ENCODE assay signal across 32 cellular contexts in genomic region chr19:29013325-29013724, GRCh38.
"Had no signal": no experiment of that assay in that cellular context is flagged by ENCODE, and none has a peak within 500 bp of the region (broad histone marks: within the 10 kb centered on the region; RNA-seq: fewer than 3 reads in every experiment).

No MANE protein-coding gene starts in this region.

- H3K4me3 Mint-ChIP-seq: activated CD4-positive, alpha-beta T cell treated with anti-CD3 and anti-CD28 coated beads for 36 hours; activated CD8-positive, alpha-beta memory T cell treated with anti-CD3 and anti-CD28 coated beads, Interleukin-2, amount 10 ng/mL, durations not matched to agents 7 days and 5 days; activated CD8-positive, alpha-beta T cell treated with anti-CD3 and anti-CD28 coated beads, Interleukin-2, amount 10 ng/mL, durations not matched to agents 7 days and 5 days; activated naive CD8-positive, alpha-beta T cell; activated T-cell treated with anti-CD3 and anti-CD28 coated beads, Interleukin-2, amount 50 U/mL, for 72 hours; effector memory CD8-positive, alpha-beta T cell; natural killer cell treated with Interleukin-12 subunit alpha and Interleukin-12 subunit beta and Interleukin-15 and Interleukin-18, amount 100 ng/mL, for 72 hours; stimulated activated memory B cell treated with anti-CD40 and anti-IgM and Interleukin-4, amounts not matched to agents 10 μg/mL and 1 μg/mL and 100 μg/mL, for 72 hours; stimulated activated naive CD8-positive, alpha-beta T cell treated with anti-CD3 and anti-CD28 coated beads, Interleukin-15, amount 100 ng/mL, for 72 hours; T-cell; T-helper 2 cell treated with Interferon-gamma antibody and Interleukin-4, amounts not matched to agents 5 μg/mL and 100 μg/mL, for 36 hours had no signal

- H3K27me3 Mint-ChIP-seq: activated CD4-positive, alpha-beta T cell treated with anti-CD3 and anti-CD28 coated beads for 36 hours; activated CD8-positive, alpha-beta memory T cell treated with anti-CD3 and anti-CD28 coated beads, Interleukin-2, amount 10 ng/mL, durations not matched to agents 7 days and 5 days; activated naive CD8-positive, alpha-beta T cell; stimulated activated memory B cell treated with anti-CD40 and anti-IgM and Interleukin-4, amounts not matched to agents 10 μg/mL and 1 μg/mL and 100 μg/mL, for 72 hours had no signal

- H3K9me3 ChIP-seq: gastroesophageal sphincter, left ventricle myocardium inferior, mucosa of descending colon, neutrophil, ovary, upper lobe of left lung had no signal

- H3K36me3 ChIP-seq: gastroesophageal sphincter, left ventricle myocardium inferior, neutrophil, ovary, upper lobe of left lung had no signal

- H3K9me3 Mint-ChIP-seq: natural killer cell treated with Interleukin-12 subunit alpha and Interleukin-12 subunit beta and Interleukin-15 and Interleukin-18, amount 100 ng/mL, for 72 hours; stimulated activated naive CD8-positive, alpha-beta T cell treated with anti-CD3 and anti-CD28 coated beads, Interleukin-15, amount 100 ng/mL, for 72 hours; T-cell; T-helper 2 cell treated with Interferon-gamma antibody and Interleukin-4, amounts not matched to agents 5 μg/mL and 100 μg/mL, for 36 hours had no signal

- H3K27me3 ChIP-seq: neutrophil, ovary, upper lobe of left lung had no signal

- H3K4me3 ChIP-seq: gastroesophageal sphincter, left ventricle myocardium inferior, lung, mucosa of descending colon, ovary, upper lobe of left lung had no signal

- H3K36me3 Mint-ChIP-seq: activated CD8-positive, alpha-beta memory T cell treated with anti-CD3 and anti-CD28 coated beads, Interleukin-2, amount 10 ng/mL, durations not matched to agents 7 days and 5 days; activated naive CD8-positive, alpha-beta T cell; natural killer cell treated with Interleukin-12 subunit alpha and Interleukin-12 subunit beta and Interleukin-15 and Interleukin-18, amount 100 ng/mL, for 72 hours; stimulated activated memory B cell treated with anti-CD40 and anti-IgM and Interleukin-4, amounts not matched to agents 10 μg/mL and 1 μg/mL and 100 μg/mL, for 72 hours; T-cell had no signal

- H3K4me1 ChIP-seq: gastroesophageal sphincter, left ventricle myocardium inferior, upper lobe of left lung had no signal

- ATAC-seq: activated CD4-positive, alpha-beta T cell treated with anti-CD3 and anti-CD28 coated beads for 36 hours; activated CD8-positive, alpha-beta memory T cell treated with anti-CD3 and anti-CD28 coated beads, Interleukin-2, amount 10 ng/mL, durations not matched to agents 7 days and 5 days; activated CD8-positive, alpha-beta T cell treated with anti-CD3 and anti-CD28 coated beads, Interleukin-2, amount 10 ng/mL, durations not matched to agents 7 days and 5 days; activated T-cell treated with anti-CD3 and anti-CD28 coated beads, Interleukin-2, amount 50 U/mL, for 72 hours; effector memory CD8-positive, alpha-beta T cell; gastroesophageal sphincter; mucosa of descending colon; natural killer cell treated with Interleukin-12 subunit alpha and Interleukin-12 subunit beta and Interleukin-15 and Interleukin-18, amount 100 ng/mL, for 72 hours; sciatic nerve; stimulated activated naive CD8-positive, alpha-beta T cell treated with anti-CD3 and anti-CD28 coated beads, Interleukin-15, amount 100 ng/mL, for 72 hours; T-cell had no signal

- DNase-seq: activated CD4-positive, alpha-beta T cell treated with anti-CD3 and anti-CD28 coated beads for 36 hours; activated CD4-positive, CD25-positive, alpha-beta regulatory T cell; activated CD8-positive, alpha-beta memory T cell treated with anti-CD3 and anti-CD28 coated beads, Interleukin-2, amount 10 ng/mL, durations not matched to agents 7 days and 5 days; activated CD8-positive, alpha-beta T cell treated with anti-CD3 and anti-CD28 coated beads, Interleukin-2, amount 10 ng/mL, durations not matched to agents 7 days and 5 days; activated effector memory CD4-positive, alpha-beta T cell treated with Interleukin-2 at 50 U/mL for 16 hours; activated naive CD4-positive, alpha-beta T cell treated with Interleukin-2 at 50 U/mL for 16 hours; activated T-cell treated with anti-CD3 and anti-CD28 coated beads for 4 hours; activated T-cell treated with anti-CD3 and anti-CD28 coated beads, Interleukin-2, amount 50 U/mL, for 72 hours; anterior cingulate cortex; effector memory CD8-positive, alpha-beta T cell; head of caudate nucleus; hypothalamus; left ventricle myocardium inferior; mucosa of descending colon; ovary; small intestine; stimulated activated CD4-positive, alpha-beta T cell treated with anti-CD3 and anti-CD28 coated beads, Interleukin-1b, Interleukin-23, amount 100 ng/mL, for 48 hours; stimulated activated CD4-positive, alpha-beta T cell treated with anti-CD3 and anti-CD28 coated beads, Interleukin-4, amount 100 ng/mL, for 4 hours; stimulated activated CD8-positive, alpha-beta memory T cell treated with anti-CD3 and anti-CD28 coated beads, Interleukin-4, amount 100 ng/mL, for 48 hours; stimulated activated naive CD8-positive, alpha-beta T cell treated with anti-CD3 and anti-CD28 coated beads, Interleukin-15, amount 100 ng/mL, for 72 hours; substantia nigra; T-cell; upper lobe of left lung had no signal

- H3K4me1 Mint-ChIP-seq: activated CD4-positive, alpha-beta T cell treated with anti-CD3 and anti-CD28 coated beads for 36 hours; activated CD8-positive, alpha-beta memory T cell treated with anti-CD3 and anti-CD28 coated beads, Interleukin-2, amount 10 ng/mL, durations not matched to agents 7 days and 5 days; stimulated activated memory B cell treated with anti-CD40 and anti-IgM and Interleukin-4, amounts not matched to agents 10 μg/mL and 1 μg/mL and 100 μg/mL, for 72 hours; stimulated activated naive CD8-positive, alpha-beta T cell treated with anti-CD3 and anti-CD28 coated beads, Interleukin-15, amount 100 ng/mL, for 72 hours; T-cell had no signal

- H3K27ac ChIP-seq: gastroesophageal sphincter, left ventricle myocardium inferior, neutrophil, ovary, upper lobe of left lung had no signal

- H3K27ac Mint-ChIP-seq: activated CD4-positive, alpha-beta T cell treated with anti-CD3 and anti-CD28 coated beads for 36 hours; activated CD8-positive, alpha-beta memory T cell treated with anti-CD3 and anti-CD28 coated beads, Interleukin-2, amount 10 ng/mL, durations not matched to agents 7 days and 5 days; activated CD8-positive, alpha-beta T cell treated with anti-CD3 and anti-CD28 coated beads, Interleukin-2, amount 10 ng/mL, durations not matched to agents 7 days and 5 days; activated naive CD8-positive, alpha-beta T cell; activated T-cell treated with anti-CD3 and anti-CD28 coated beads, Interleukin-2, amount 50 U/mL, for 72 hours; effector memory CD8-positive, alpha-beta T cell; natural killer cell treated with Interleukin-12 subunit alpha and Interleukin-12 subunit beta and Interleukin-15 and Interleukin-18, amount 100 ng/mL, for 72 hours; progenitor cell of endocrine pancreas; stimulated activated memory B cell treated with anti-CD40 and anti-IgM and Interleukin-4, amounts not matched to agents 10 μg/mL and 1 μg/mL and 100 μg/mL, for 72 hours; stimulated activated naive CD8-positive, alpha-beta T cell treated with anti-CD3 and anti-CD28 coated beads, Interleukin-15, amount 100 ng/mL, for 72 hours; T-cell; T-helper 2 cell treated with Interferon-gamma antibody and Interleukin-4, amounts not matched to agents 5 μg/mL and 100 μg/mL, for 36 hours had no signal
